ENCODE assay signal across 9 cellular contexts in the genomic region with DNA sequence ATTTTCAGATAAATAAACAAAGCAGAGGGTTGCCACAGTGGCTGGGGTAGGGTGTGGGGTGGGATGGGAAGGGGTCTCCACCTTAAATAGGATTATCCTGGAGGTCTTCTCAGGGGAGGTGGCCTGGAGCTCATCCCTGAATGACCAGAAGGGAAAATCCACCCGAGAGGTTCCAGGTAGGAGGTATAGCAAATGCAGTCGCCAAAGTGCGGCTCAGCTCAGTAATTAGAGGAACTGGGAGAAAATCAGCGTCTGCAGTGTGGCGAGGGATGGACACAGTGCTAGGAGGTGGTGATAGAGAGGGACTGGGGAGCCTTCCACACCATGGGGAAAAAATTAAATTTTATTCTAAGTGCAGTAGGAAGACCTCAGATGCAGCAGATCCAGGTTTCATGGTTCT.
"Had no signal": no experiment of that assay in that cellular context is flagged by ENCODE, and none has a peak within 500 bp of the region (broad histone marks: within the 10 kb centered on the region; RNA-seq: fewer than 3 reads in every experiment).

No MANE protein-coding gene starts in this region.

- H3K4me3 Mint-ChIP-seq: GM23338, H9 had no signal

- FAIRE-seq: H1, H54, HTR-8/SVneo had no signal

- H3K4me2 ChIP-seq: GM23338, KMS-11 had no signal

- ATAC-seq: GM23338 had no signal

- H3K9ac ChIP-seq: KMS-11 had no signal

- H3K27ac ChIP-seq: KMS-11 had no signal

- H3K4me3 ChIP-seq: GM23338 had no signal

- H2AFZ ChIP-seq: GM23338 had no signal

- DNase-seq: H9, HCEC 1CT, IMR-90, KBM-7 had no signal

- H3K4me1 Mint-ChIP-seq: GM23338, H9 had no signal

- H3K27ac Mint-ChIP-seq: GM23338, H9 had no signal
